In genomic region chr1:56390934-56391731, GRCh38 we compare ENCODE assay signal across 27 cellular contexts.
"Had no signal": no experiment of that assay in that cellular context is flagged by ENCODE, and none has a peak within 500 bp of the region (broad histone marks: within the 10 kb centered on the region; RNA-seq: fewer than 3 reads in every experiment).

No MANE protein-coding gene starts in this region.

- H3K36me3 ChIP-seq: adrenal gland, breast epithelium, MG63 had no signal

- H3K27me3 ChIP-seq: adrenal gland, breast epithelium, MG63 had no signal

- H3K4me3 Mint-ChIP-seq: activated CD4-positive, alpha-beta memory T cell treated with anti-CD3 and anti-CD28 coated beads for 36 hours; activated CD4-positive, alpha-beta T cell treated with anti-CD3 and anti-CD28 coated beads, Interleukin-2, amount 10 ng/mL, durations not matched to agents 7 days and 5 days; activated naive CD4-positive, alpha-beta T cell treated with anti-CD3 and anti-CD28 coated beads, Interleukin-2, amount 10 ng/mL, durations not matched to agents 7 days and 5 days; activated naive CD8-positive, alpha-beta T cell treated with anti-CD3 and anti-CD28 coated beads for 36 hours; T-helper 17 cell had no signal

- H3K36me3 Mint-ChIP-seq: activated CD4-positive, alpha-beta memory T cell treated with anti-CD3 and anti-CD28 coated beads for 36 hours; activated naive CD4-positive, alpha-beta T cell treated with anti-CD3 and anti-CD28 coated beads, Interleukin-2, amount 10 ng/mL, durations not matched to agents 7 days and 5 days; activated naive CD8-positive, alpha-beta T cell treated with anti-CD3 and anti-CD28 coated beads for 36 hours had no signal

- H3K9me3 ChIP-seq: adrenal gland, breast epithelium, MG63 had no signal

- H3K4me1 ChIP-seq: adrenal gland, breast epithelium had no signal

- H3K4me1 Mint-ChIP-seq: activated CD4-positive, alpha-beta T cell treated with anti-CD3 and anti-CD28 coated beads, Interleukin-2, amount 10 ng/mL, durations not matched to agents 7 days and 5 days; activated naive CD4-positive, alpha-beta T cell treated with anti-CD3 and anti-CD28 coated beads, Interleukin-2, amount 10 ng/mL, durations not matched to agents 7 days and 5 days; activated naive CD8-positive, alpha-beta T cell treated with anti-CD3 and anti-CD28 coated beads for 36 hours; T-helper 17 cell had no signal

- H3K27ac ChIP-seq: adrenal gland, breast epithelium had no signal

- H3K27me3 Mint-ChIP-seq: activated CD4-positive, alpha-beta memory T cell treated with anti-CD3 and anti-CD28 coated beads for 36 hours; activated CD4-positive, alpha-beta T cell treated with anti-CD3 and anti-CD28 coated beads, Interleukin-2, amount 10 ng/mL, durations not matched to agents 7 days and 5 days; activated naive CD4-positive, alpha-beta T cell treated with anti-CD3 and anti-CD28 coated beads, Interleukin-2, amount 10 ng/mL, durations not matched to agents 7 days and 5 days had no signal

- H3K9me3 Mint-ChIP-seq: activated CD4-positive, alpha-beta memory T cell treated with anti-CD3 and anti-CD28 coated beads for 36 hours; activated CD4-positive, alpha-beta T cell treated with anti-CD3 and anti-CD28 coated beads, Interleukin-2, amount 10 ng/mL, durations not matched to agents 7 days and 5 days; activated naive CD4-positive, alpha-beta T cell treated with anti-CD3 and anti-CD28 coated beads, Interleukin-2, amount 10 ng/mL, durations not matched to agents 7 days and 5 days; activated T-helper 2 cell treated with anti-CD3 and anti-CD28 coated beads, Interferon-gamma antibody, Interleukin-2, Interleukin-4, amounts not matched to agents 10 μg/mL and 5 μg/mL and 100 μg/mL, durations not matched to agents 14 hours and 24 hours and 36 hours had no signal

- ATAC-seq: T-helper 17 cell had no signal

- H3K4me3 ChIP-seq: adrenal gland, breast epithelium, MG63 had no signal

- H3K27ac Mint-ChIP-seq: activated CD4-positive, alpha-beta memory T cell treated with anti-CD3 and anti-CD28 coated beads for 36 hours; activated CD4-positive, alpha-beta T cell treated with anti-CD3 and anti-CD28 coated beads, Interleukin-2, amount 10 ng/mL, durations not matched to agents 7 days and 5 days; activated naive CD4-positive, alpha-beta T cell treated with anti-CD3 and anti-CD28 coated beads, Interleukin-2, amount 10 ng/mL, durations not matched to agents 7 days and 5 days; activated naive CD8-positive, alpha-beta T cell treated with anti-CD3 and anti-CD28 coated beads for 36 hours; activated T-helper 2 cell treated with anti-CD3 and anti-CD28 coated beads, Interferon-gamma antibody, Interleukin-2, Interleukin-4, amounts not matched to agents 10 μg/mL and 5 μg/mL and 100 μg/mL, durations not matched to agents 14 hours and 24 hours and 36 hours; T-helper 17 cell had no signal

- DNase-seq: activated CD4-positive, alpha-beta memory T cell treated with anti-CD3 and anti-CD28 coated beads for 36 hours; activated CD4-positive, alpha-beta T cell treated with anti-CD3 and anti-CD28 coated beads, Interleukin-2, amount 10 ng/mL, durations not matched to agents 7 days and 5 days; activated CD4-positive, CD25-positive, alpha-beta regulatory T cell; activated CD8-positive, alpha-beta memory T cell treated with anti-CD3 and anti-CD28 coated beads for 24 hours; activated gamma-delta T cell treated with Interleukin-2 at 50 U/mL for 16 hours; activated naive CD4-positive, alpha-beta T cell treated with anti-CD3 and anti-CD28 coated beads, Interleukin-2, amount 10 ng/mL, durations not matched to agents 7 days and 5 days; activated naive CD8-positive, alpha-beta T cell treated with anti-CD3 and anti-CD28 coated beads for 36 hours; activated T-cell treated with anti-CD3 and anti-CD28 coated beads, Interleukin-2, amount 50 U/mL, for 48 hours; adrenal gland; aorta; caudate nucleus; MG63; MV-4-11; NCI-H1092 treated with DMSO at 0.1 percent for 48 hours; NCI-H1436; NCI-H1694 treated with DMSO at 0.1 percent for 48 hours; NCI-H2029 treated with DMSO at 0.1 percent for 48 hours; NCI-H345; NCI-H510A; NCI-H526 treated with DMSO at 0.1 percent for 48 hours; NK-92 treated with Interleukin-12 subunit alpha and Interleukin-12 subunit beta, amount 100 ng/mL, for 24 hours; OCI-M1; SHP77 treated with DMSO at 0.1 percent for 48 hours; T-helper 17 cell; T-helper 9 cell had no signal
